8 cellular contexts compared by ENCODE assay signal in genomic region chr7:122219253-122219865, GRCh38.
DNase-seq lines count a peak whose midpoint lies in the region; ATAC-seq and TF ChIP-seq lines count a peak whose summit lies in the region.

No MANE protein-coding gene starts in this region.

- peak; percentile 81 for TF ChIP-seq RAD21 in SK-N-SH (IDR thresholded peaks at IDR 0.05; ENCODE audit: low read length)

- CTCF ChIA-PET in SK-N-SH (lab: Yijun Ruan, JAX): interaction anchor here (0.6 to 2.8 kb wide), 13 partner anchors 9 to 324 kb away, joined by 3 to 27 read pairs (median 5); no protein-coding TSS in a partner anchor

- no peaks in the 10 kb centered on the region for H3K9me3 ChIP-seq in DOHH2 (ENCODE audit: control insufficient read depth, insufficient read depth, low read length)
- H3K9me3 ChIP-seq in SK-N-SH: no peaks in the 10 kb centered on the region

- H3K9me3 Mint-ChIP-seq in activated CD4-positive, alpha-beta T cell treated with anti-CD3 and anti-CD28 coated beads, Interleukin-2, amount 10 ng/mL, durations not matched to agents 24 days and 14 days: no peaks in the 10 kb centered on the region

- H2AFZ ChIP-seq in SK-N-SH (ENCODE audit: low read depth): no peak overlapping the region

- H3K36me3 Mint-ChIP-seq in activated CD4-positive, alpha-beta T cell treated with anti-CD3 and anti-CD28 coated beads, Interleukin-2, amount 10 ng/mL, durations not matched to agents 24 days and 14 days (ENCODE audit: low read depth): no peaks in the 10 kb centered on the region

- H3K4me3 Mint-ChIP-seq in activated CD4-positive, alpha-beta T cell treated with anti-CD3 and anti-CD28 coated beads, Interleukin-2, amount 10 ng/mL, durations not matched to agents 24 days and 14 days: no peak overlapping the region

- peak; percentile 71 for TF ChIP-seq CTCF in DOHH2 (IDR thresholded peaks at IDR 0.05; ENCODE audit: low read depth, low read length, poor library complexity, severe bottlenecking)
- peak; percentile 96 for TF ChIP-seq CTCF in SK-N-SH (IDR thresholded peaks at IDR 0.05)

- H3K9me2 ChIP-seq in DOHH2 (replicated peaks; ENCODE audit: control insufficient read depth, low read length) (no peaks in the 10 kb centered on the region), SK-N-SH (no peaks in the 10 kb centered on the region)

- H3F3A ChIP-seq in DOHH2 (ENCODE audit: control insufficient read depth, insufficient read depth) (no peaks in the 10 kb centered on the region), SK-N-SH (replicated peaks; ENCODE audit: insufficient read depth) (no peaks in the 10 kb centered on the region)

- no peak overlapping the region for H3K4me3 ChIP-seq in DOHH2 (ENCODE audit: low read length)
- H3K4me3 ChIP-seq in SK-N-SH (ENCODE audit: low read depth in 2 of 2, low read length in 1 of 2): no peak overlapping the region

- H3K27ac Mint-ChIP-seq in activated CD4-positive, alpha-beta T cell treated with anti-CD3 and anti-CD28 coated beads, Interleukin-2, amount 10 ng/mL, durations not matched to agents 24 days and 14 days: no peak overlapping the region

- POLR2A ChIA-PET in SK-N-SH (lab: Yijun Ruan, JAX): no interaction called here

- TF ChIP-seq EP300 in SK-N-SH (IDR thresholded peaks at IDR 0.05; ENCODE audit: borderline replicate concordance in 1 of 2, low read depth in 1 of 2, low read length in 1 of 2): no peak

- H3K79me2 ChIP-seq in DOHH2 (ENCODE audit: control insufficient read depth, low read length) (no peaks in the 10 kb centered on the region), SK-N-SH (ENCODE audit: insufficient read depth) (no peaks in the 10 kb centered on the region)

- H3K4me1 ChIP-seq in DOHH2 (ENCODE audit: control insufficient read depth, low read length): no peaks in the 10 kb centered on the region
- H3K4me1 ChIP-seq in SK-N-SH (ENCODE audit: control insufficient read depth in 1 of 2, insufficient read depth in 2 of 2, low read depth in 1 of 2, low read length in 1 of 2): no peaks in the 10 kb centered on the region

- DNase-seq in SK-N-SH: peak; percentile 10
- peak; percentile 31 for DNase-seq in iPS-NIHi11 (ENCODE audit: low spot score)
- no peak for DNase-seq in cortex of kidney (lab: John Stamatoyannopoulos, UW)
- DNase-seq in iPS-NIHi7 (ENCODE audit: extremely low spot score): no peak
- no peak for DNase-seq in activated CD4-positive, alpha-beta T cell treated with anti-CD3 and anti-CD28 coated beads, Interleukin-2, amount 10 ng/mL, durations not matched to agents 24 days and 14 days

- intact Hi-C loops in activated CD4-positive, alpha-beta T cell treated with anti-CD3 and anti-CD28 coated beads, Interleukin-2, amount 10 ng/mL, durations not matched to agents 24 days and 14 days (cut with micrococcal nuclease): loop anchor here (2.0 to 10.0 kb wide), 2 partner anchors 309 to 935 kb away; no protein-coding TSS in a partner anchor

- H3K9ac ChIP-seq in SK-N-SH: no peak overlapping the region

- peak; percentile 57 for ATAC-seq in HG02678 (IDR thresholded peaks at IDR 0.05; ENCODE audit: unreplicated experiment)
- ATAC-seq in HG02884 (IDR thresholded peaks at IDR 0.05; ENCODE audit: unreplicated experiment): no peak

- H3K27ac ChIP-seq in DOHH2 (ENCODE audit: low read depth, low read length) (no peak overlapping the region), SK-N-SH (ENCODE audit: low read depth in 2 of 2, low read length in 1 of 2) (no peak overlapping the region)

- no peak overlapping the region for H3K4me2 ChIP-seq in DOHH2 (ENCODE audit: low read length)
- no peak overlapping the region for H3K4me2 ChIP-seq in SK-N-SH

- H3K27me3 Mint-ChIP-seq in activated CD4-positive, alpha-beta T cell treated with anti-CD3 and anti-CD28 coated beads, Interleukin-2, amount 10 ng/mL, durations not matched to agents 24 days and 14 days: no peaks in the 10 kb centered on the region

- H3K27me3 ChIP-seq in DOHH2 (ENCODE audit: control insufficient read depth, low read length) (no peaks in the 10 kb centered on the region), SK-N-SH (ENCODE audit: insufficient read depth) (no peaks in the 10 kb centered on the region)

- H4K20me1 ChIP-seq in DOHH2 (ENCODE audit: control insufficient read depth, insufficient read depth, low read depth, low read length): no peaks in the 10 kb centered on the region
- no peaks in the 10 kb centered on the region for H4K20me1 ChIP-seq in SK-N-SH (ENCODE audit: insufficient read depth)

- H3K4me1 Mint-ChIP-seq in activated CD4-positive, alpha-beta T cell treated with anti-CD3 and anti-CD28 coated beads, Interleukin-2, amount 10 ng/mL, durations not matched to agents 24 days and 14 days: no peaks in the 10 kb centered on the region

- H3K36me3 ChIP-seq in DOHH2 (ENCODE audit: control insufficient read depth, low read length): no peaks in the 10 kb centered on the region
- H3K36me3 ChIP-seq in SK-N-SH (replicated peaks in 1 of 2; ENCODE audit: control insufficient read depth in 1 of 2, insufficient read depth in 2 of 2, low read length in 1 of 2): no peaks in the 10 kb centered on the region

TF ChIP-seq in SK-N-SH, 30 proteins besides CTCF, POLR2A, EP300 and RAD21:
- TF ChIP-seq USF1 (IDR thresholded peaks at IDR 0.05; ENCODE audit: borderline replicate concordance, low read depth) (no peak), SMC3 (IDR thresholded peaks at IDR 0.05; ENCODE audit: low read depth, low read length) (peak; percentile 58), RFX5 (IDR thresholded peaks at IDR 0.05; ENCODE audit: low read length) (no peak)

Comparison
In these comparisons a context has a peak if more than half of its experiments do, and no peak if none do; other contexts are left out.
1. DNase-seq: peak in SK-N-SH (single experiment) and iPS-NIHi11 (single experiment); none in cortex of kidney (single experiment), iPS-NIHi7 (single experiment) and activated CD4-positive, alpha-beta T cell treated with anti-CD3 and anti-CD28 coated beads, Interleukin-2, amount 10 ng/mL, durations not matched to agents 24 days and 14 days (single experiment).